10 cellular contexts compared by ENCODE assay signal in the genomic region with DNA sequence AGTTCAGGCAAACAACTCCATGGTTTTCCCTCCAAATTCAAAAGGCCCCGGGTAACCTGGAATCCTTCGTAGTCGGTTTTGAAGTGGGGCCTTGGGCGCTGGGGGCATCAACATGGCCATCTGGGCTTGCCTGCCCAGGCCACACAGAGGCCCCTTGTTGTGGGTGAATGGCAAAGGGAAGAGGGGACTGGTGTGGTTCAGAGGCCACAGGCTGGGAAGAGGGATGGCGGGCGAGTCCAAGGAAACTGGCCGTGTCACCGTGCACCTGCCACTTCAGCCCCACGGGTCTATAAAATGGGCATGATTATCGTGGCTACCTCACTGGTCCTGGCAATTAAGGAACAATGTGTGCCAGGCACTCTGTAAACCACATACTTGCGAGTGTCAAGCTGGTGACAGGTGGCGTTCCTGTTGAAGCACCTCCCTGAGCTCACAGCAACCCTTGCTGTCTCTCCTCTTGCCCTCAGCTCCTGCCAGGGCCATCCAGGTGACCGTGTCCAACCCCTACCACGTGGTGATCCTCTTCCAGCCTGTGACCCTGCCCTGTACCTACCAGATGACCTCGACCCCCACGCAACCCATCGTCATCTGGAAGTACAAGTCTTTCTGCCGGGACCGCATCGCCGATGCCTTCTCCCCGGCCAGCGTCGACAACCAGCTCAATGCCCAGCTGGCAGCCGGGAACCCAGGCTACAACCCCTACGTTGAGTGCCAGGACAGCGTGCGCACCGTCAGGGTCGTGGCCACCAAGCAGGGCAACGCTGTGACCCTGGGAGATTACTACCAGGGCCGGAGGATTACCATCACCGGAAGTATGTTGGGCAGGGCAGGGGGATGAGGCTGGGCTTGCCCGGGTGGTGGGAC. TPM values are rescaled to one million over a fixed set of nuclear protein-coding genes. Genes with fewer than 3 reads are reported as not detected.
A peak's percentile ranks its signal among the peaks of the same experiment; 100 is the strongest.
DNase-seq lines count a peak whose midpoint lies in the region; ATAC-seq, FAIRE-seq and TF ChIP-seq lines count a peak whose summit lies in the region.
"Had no signal": no experiment of that assay in that cellular context is flagged by ENCODE, and none has a peak within 500 bp of the region (broad histone marks: within the 10 kb centered on the region; RNA-seq: fewer than 3 reads in every experiment).

No MANE protein-coding gene starts in this region.

- TF ChIP-seq CTCF in PC-3 (conservative IDR thresholded peaks at IDR 0.05; ENCODE audit: low read depth, low read length): no peak
- TF ChIP-seq CTCF in ovary (IDR thresholded peaks at IDR 0.05): no peak

- POLR2A ChIA-PET in PC-3 (lab: Charles Lee; ENCODE audit: unreplicated experiment): no interaction called here

- H3K4me3 ChIP-seq in PC-3 (ENCODE audit: low read length) (peak overlapping the region; percentile 92), ovary (peak overlapping the region; percentile 41)

- H3K27ac ChIP-seq in PC-3 (ENCODE audit: low read length) (no peak overlapping the region), epithelial cell of prostate (peak overlapping the region; percentile 94), ovary (no peak overlapping the region)
- H3K27ac ChIP-seq: psoas muscle had no signal

- H3K9ac ChIP-seq in ES-I3 (ENCODE audit: low read depth, low read length) (peak overlapping the region; percentile 89), PC-3 (ENCODE audit: low read length) (peak overlapping the region; percentile 82; the same call in 1 of the 2 replicates)

- TF ChIP-seq POLR2A in ovary (IDR thresholded peaks at IDR 0.05) (no peak), GM12892 (IDR thresholded peaks at IDR 0.05; ENCODE audit: low read depth, low read length) (no peak)

- ATAC-seq in PC-3: no peak
- ATAC-seq: psoas muscle had no signal

- no peak overlapping the region for H2AFZ ChIP-seq in PC-3 (ENCODE audit: low read length)

- H3K4me2 ChIP-seq in PC-3 (ENCODE audit: low read length): peak overlapping the region; percentile 86

- 81 to 84% (median 83%) methylated on average over 34 of the region's 34 CpGs for WGBS in ovary, 3 donors

- intact Hi-C loops in PC-3 (cut with micrococcal nuclease): loop anchor here (10.0 kb wide), 1 partner anchor 105 kb away; the partner anchor contains the start of gene FXYD7
- intact Hi-C loops in ovary (cut with DNase I): no loop called here

- BruUV-seq in PC-3 (replicated peaks; lab: Mats Ljungman, UMichigan): no TSS peak

- H3F3A ChIP-seq in PC-3 (ENCODE audit: low read length, unreplicated experiment): no peaks in the 10 kb centered on the region

- H3K9me3 ChIP-seq in ES-I3 (ENCODE audit: control insufficient read depth, insufficient read depth, low read length) (no peaks in the 10 kb centered on the region), PC-3 (ENCODE audit: low read length) (no peaks in the 10 kb centered on the region), ovary (peaks cover 0 to 2% of the 10 kb centered on the region in 2 donors)
- H3K9me3 ChIP-seq: psoas muscle had no signal

- H4K20me1 ChIP-seq in PC-3 (ENCODE audit: low read length): no peaks in the 10 kb centered on the region; the same call in 1 of the 2 replicates

- CTCF ChIA-PET in PC-3 (lab: Charles Lee): no interaction called here

- TF ChIP-seq EP300 in ovary (IDR thresholded peaks at IDR 0.05): no peak

- H3K27me3 ChIP-seq in PC-3 (ENCODE audit: low read length): no peaks in the 10 kb centered on the region
- H3K27me3 ChIP-seq in ovary: no peaks in the 10 kb centered on the region

- 0 out of 2 replicates have a peak, but pooled peaks cover 6% of the 10 kb centered on the region for H3K4me1 ChIP-seq in ES-I3 (ENCODE audit: insufficient read depth, low read length)
- H3K4me1 ChIP-seq in PC-3 (ENCODE audit: insufficient read depth, low read length): peaks cover 14% of the 10 kb centered on the region
- peaks cover 2% of the 10 kb centered on the region for H3K4me1 ChIP-seq in ovary (ENCODE audit: insufficient read depth)

- no peak for DNase-seq in PC-3
- DNase-seq in epithelial cell of prostate (ENCODE audit: low read depth, low spot score): no peak
- peak in 1 of 5 donors; percentile 28 for DNase-seq in ovary
- no peak for DNase-seq in T-helper 9 cell
- DNase-seq in medulla oblongata (ENCODE audit: extremely low spot score): no peak
- no peak for DNase-seq in frontal cortex (ENCODE audit: low spot score in 2 of 2)
- no peak for DNase-seq in GM12892 (ENCODE audit: insufficient read length)
- DNase-seq: psoas muscle had no signal

- H3K36me3 ChIP-seq in ES-I3 (ENCODE audit: insufficient read depth, low read length) (peaks cover 13% of the 10 kb centered on the region), PC-3 (ENCODE audit: low read depth, low read length) (peaks cover 8% of the 10 kb centered on the region; the same call in 1 of the 2 replicates), ovary (no peaks in the 10 kb centered on the region)

- no peaks in the 10 kb centered on the region for H3K9me2 ChIP-seq in PC-3 (replicated peaks; ENCODE audit: low read length)

- no peak for FAIRE-seq in frontal cortex (lab: Jason Lieb, UNC)
- FAIRE-seq in GM12892 (lab: Jason Lieb, UNC): no peak

- H3K79me2 ChIP-seq in PC-3 (ENCODE audit: low read length): peaks cover 28% of the 10 kb centered on the region

RNA-seq across cellular contexts. Expression of gene LSR, which starts 1.3 kb away (rescaled TPM):
- total RNA-seq in PC-3 (2014; rRNA removed) (80.3 and 91.0 TPM in 2 replicates), ovary (10 to 100 TPM in 4 of 7 donors, 1 to 10 TPM in 3; 7.2 to 69.8 (median 12.9) TPM), frontal cortex (0.82 TPM)
- polyA plus RNA-seq in ovary: 10 to 100 TPM in 1 of 2 donors, 1 to 10 TPM in 1; 3.3 to 13.4 TPM
- 12.7 TPM for polyA plus RNA-seq in GM12892 (2012; ENCODE audit: missing spikeins)

RNA-seq across cellular contexts. Expression of gene USF2, which starts 18.7 kb away (rescaled TPM):
- 102 and 103 TPM in 2 replicates for total RNA-seq in PC-3 (2014; rRNA removed)
- total RNA-seq in ovary: 100 to 1,000 TPM; 105 to 218 (median 159) TPM
- polyA plus RNA-seq in ovary: 100 to 1,000 TPM; 130 to 169 TPM
- total RNA-seq in frontal cortex: 38.7 TPM
- 122 TPM for polyA plus RNA-seq in GM12892 (2012; ENCODE audit: missing spikeins)

RNA-seq across cellular contexts. Expression of gene FAM187B, which starts 21.5 kb away (rescaled TPM):
- total RNA-seq in PC-3 (2014; rRNA removed) (not detected in 2 replicates), ovary (not detected), frontal cortex (not detected)
- under 1 TPM in 1 of 2 donors, not detected in 1; 0.06 TPM for polyA plus RNA-seq in ovary
- polyA plus RNA-seq in GM12892 (2012; ENCODE audit: missing spikeins): not detected
- total RNA-seq: cerebellum, psoas muscle had no signal

RNA-seq across cellular contexts. Expression of gene HAMP, which starts 32.2 kb away (rescaled TPM):
- total RNA-seq in PC-3 (2014; rRNA removed): not detected in 2 replicates
- total RNA-seq in ovary: 1 to 10 TPM in 3 of 7 donors, under 1 TPM in 2, not detected in 2; 0.43 to 4.0 (median 1.3) TPM
- polyA plus RNA-seq in ovary: 1 to 10 TPM in 1 of 2 donors, not detected in 1; 1.1 TPM
- not detected for total RNA-seq in frontal cortex
- not detected for polyA plus RNA-seq in GM12892 (2012; ENCODE audit: missing spikeins)
- total RNA-seq: cerebellum had no signal
- polyA plus RNA-seq: psoas muscle had no signal

RNA-seq across cellular contexts. Expression of gene MAG, which starts 41.9 kb away (rescaled TPM):
- total RNA-seq in PC-3 (2014; rRNA removed) (not detected in 2 replicates), ovary (100 to 1,000 TPM in 3 of 7 donors, 10 to 100 TPM in 4; 58.0 to 146 (median 94.2) TPM), frontal cortex (not detected)
- polyA plus RNA-seq in ovary: 100 to 1,000 TPM in 1 of 2 donors, 1 to 10 TPM in 1; 1.1 to 106 TPM
- polyA plus RNA-seq in GM12892 (2012; ENCODE audit: missing spikeins): not detected
